ENCODE assay signal across 9 cellular contexts in genomic region chr2:181411105-181411849, GRCh38. TPM values are rescaled to one million over a fixed set of nuclear protein-coding genes. Genes with fewer than 3 reads are reported as not detected.
DNase-seq lines count a peak whose midpoint lies in the region; ATAC-seq and TF ChIP-seq lines count a peak whose summit lies in the region.
"Had no signal": no experiment of that assay in that cellular context is flagged by ENCODE, and none has a peak within 500 bp of the region (broad histone marks: within the 10 kb centered on the region; RNA-seq: fewer than 3 reads in every experiment).

No MANE protein-coding gene starts in this region.

- H3K36me3 ChIP-seq in A673 (ENCODE audit: insufficient read depth, low read length, poor library complexity, severe bottlenecking) (no peaks in the 10 kb centered on the region), mucosa of descending colon (ENCODE audit: low read depth) (no peaks in the 10 kb centered on the region)

- TF ChIP-seq CTCF in A673 (conservative IDR thresholded peaks at IDR 0.05; ENCODE audit: low read depth, low read length) (no peak), mucosa of descending colon (IDR thresholded peaks at IDR 0.05) (no peak), GM20000 (IDR thresholded peaks at IDR 0.05; ENCODE audit: extremely low read depth, missing control alignments) (no peak)

- CTCF ChIA-PET in A673 (lab: Charles Lee), result interaction anchor here (0.6 to 0.8 kb wide), 2 partner anchors 55 to 828 kb away, joined by 3 read pairs; no protein-coding TSS in a partner anchor

- no peak overlapping the region for H3K4me3 ChIP-seq in A673 (ENCODE audit: low read depth, low read length, poor library complexity, severe bottlenecking)
- no peak overlapping the region for H3K4me3 ChIP-seq in mucosa of descending colon
- H3K4me3 ChIP-seq: lung had no signal

- intact Hi-C loops in A673 (cut with micrococcal nuclease; ENCODE audit: unreplicated experiment) (no loop called here), mucosa of descending colon (cut with DNase I, micrococcal nuclease) (no loop called here)

- ATAC-seq in GM19351 (IDR thresholded peaks at IDR 0.05; ENCODE audit: unreplicated experiment), result peak; percentile 98
- ATAC-seq in HG03280 (IDR thresholded peaks at IDR 0.05; ENCODE audit: unreplicated experiment), result peak; percentile 98
- ATAC-seq in mucosa of descending colon, result peak; percentile 58

- H3K27me3 ChIP-seq in A673 (replicated peaks; ENCODE audit: insufficient read depth, low read depth, low read length, poor library complexity), result no peaks in the 10 kb centered on the region

- H3K4me1 ChIP-seq in A673 (ENCODE audit: insufficient read depth, low read length, poor library complexity, severe bottlenecking) (peaks cover 19% of the 10 kb centered on the region), mucosa of descending colon (ENCODE audit: low read depth) (no peaks in the 10 kb centered on the region)

- peak overlapping the region; percentile 61 for H3K27ac ChIP-seq in A673 (ENCODE audit: low read depth, low read length, poor library complexity, severe bottlenecking)

- peak; percentile 97 for DNase-seq in A673 (ENCODE audit: low spot score)
- peak; percentile 91 for DNase-seq in NCI-H524 treated with DMSO at 0.1 percent for 48 hours (lab: John Stamatoyannopoulos, UW)
- DNase-seq in mucosa of descending colon, result peak; percentile 34 to 72 (median 51)
- no peak for DNase-seq in GM20000 (ENCODE audit: low spot score)
- no peak for DNase-seq in stimulated activated CD4-positive, alpha-beta T cell treated with anti-CD3 and anti-CD28 coated beads, Interleukin-1b, Interleukin-23, amount 100 ng/mL, for 48 hours
- DNase-seq in central memory CD4-positive, alpha-beta T cell, result no peak

- POLR2A ChIA-PET in A673 (lab: Charles Lee; ENCODE audit: low non-redundant PET), result no interaction called here

- no TSS peak for BruUV-seq in A673 (replicated peaks; lab: Mats Ljungman, UMichigan)

- H3K9me3 ChIP-seq in A673 (ENCODE audit: low read depth, low read length, poor library complexity, severe bottlenecking) (no peaks in the 10 kb centered on the region), mucosa of descending colon (peaks cover 7% of the 10 kb centered on the region)

RNA-seq across cellular contexts. Expression of gene ITGA4, which starts 45.9 kb away (rescaled TPM):
- total RNA-seq in A673 (2021) (4.6 and 7.0 TPM in 2 replicates), mucosa of descending colon (10 to 100 TPM in 2 of 3 donors, 1 to 10 TPM in 1; 6.8 to 13.4 (median 11.6) TPM)

Comparison
In these comparisons a context has a peak if more than half of its experiments do, and no peak if none do; other contexts are left out.
1. DNase-seq: peak in A673 (single experiment), NCI-H524 treated with DMSO at 0.1 percent for 48 hours (single experiment) and mucosa of descending colon (3 of 3); none in GM20000 (single experiment), stimulated activated CD4-positive, alpha-beta T cell treated with anti-CD3 and anti-CD28 coated beads, Interleukin-1b, Interleukin-23, amount 100 ng/mL, for 48 hours (single experiment) and central memory CD4-positive, alpha-beta T cell (single experiment).
2. Peak in every context shown above with its lines, with median percentiles within 50 percentile points of each other: ATAC-seq.